Comparison of ENCODE assay signal across 25 cellular contexts in genomic region chr5:76672242-76672641, GRCh38. TPM values are rescaled to one million over a fixed set of nuclear protein-coding genes. Genes with fewer than 3 reads are reported as not detected.
"Had no signal": no experiment of that assay in that cellular context is flagged by ENCODE, and none has a peak within 500 bp of the region (broad histone marks: within the 10 kb centered on the region; RNA-seq: fewer than 3 reads in every experiment).

No MANE protein-coding gene starts in this region.

- H3K4me2 ChIP-seq: hepatocyte had no signal

- H3K9me3 ChIP-seq: colonic mucosa, esophagus muscularis mucosa, gastroesophageal sphincter, heart left ventricle, left lung, lower lobe of right lung, mucosa of descending colon had no signal

- H3K79me2 ChIP-seq: hepatocyte had no signal

- H3K4me3 ChIP-seq: colonic mucosa, esophagus muscularis mucosa, gastroesophageal sphincter, heart left ventricle, hepatocyte, left lung, lower lobe of right lung, mucosa of descending colon had no signal

- H3K4me1 ChIP-seq: colonic mucosa, esophagus muscularis mucosa, gastroesophageal sphincter, left lung, lower lobe of right lung had no signal

- H3K4me3 Mint-ChIP-seq: dendritic cell treated with granulocyte-macrophage colony-stimulating factor and Interleukin-4, amounts not matched to agents 40 ng/mL and 50 ng/mL, for 4 days; effector memory CD8-positive, alpha-beta T cell; endodermal cell; mesothelial cell of epicardium; naive B cell had no signal

- H3K27me3 ChIP-seq: colonic mucosa, esophagus muscularis mucosa, foreskin keratinocyte, gastroesophageal sphincter, heart left ventricle, hepatocyte, left lung had no signal

- FAIRE-seq: endometrium, endothelial cell of umbilical vein, frontal cortex, islet of Langerhans, keratinocyte had no signal

- H3K9me3 Mint-ChIP-seq: dendritic cell treated with granulocyte-macrophage colony-stimulating factor and Interleukin-4, amounts not matched to agents 40 ng/mL and 50 ng/mL, for 4 days; effector memory CD8-positive, alpha-beta T cell; endodermal cell; mesothelial cell of epicardium; naive B cell had no signal

- H3K4me1 Mint-ChIP-seq: naive B cell had no signal

- H3K36me3 ChIP-seq: colonic mucosa, esophagus muscularis mucosa had no signal

- ATAC-seq: effector memory CD8-positive, alpha-beta T cell; foreskin keratinocyte; gastroesophageal sphincter; heart left ventricle; left cardiac atrium; left lung; left ventricle myocardium superior; lower lobe of right lung; mucosa of descending colon had no signal

- H3K27ac ChIP-seq: colonic mucosa, esophagus muscularis mucosa, foreskin keratinocyte, gastroesophageal sphincter, heart left ventricle, hepatocyte, lower lobe of right lung had no signal

- H3K27ac Mint-ChIP-seq: dendritic cell treated with granulocyte-macrophage colony-stimulating factor and Interleukin-4, amounts not matched to agents 40 ng/mL and 50 ng/mL, for 4 days; endodermal cell; mesothelial cell of epicardium; naive B cell had no signal

- DNase-seq: colonic mucosa; cortex of kidney; effector CD8-positive, alpha-beta T cell; effector memory CD8-positive, alpha-beta T cell; endodermal cell; foreskin keratinocyte; heart left ventricle; left cardiac atrium; left lung; left ventricle myocardium superior; lower lobe of right lung; mesenchymal stem cell; mucosa of descending colon; naive B cell had no signal

- H2AFZ ChIP-seq: hepatocyte had no signal

- H3K27me3 Mint-ChIP-seq: dendritic cell treated with granulocyte-macrophage colony-stimulating factor and Interleukin-4, amounts not matched to agents 40 ng/mL and 50 ng/mL, for 4 days; effector memory CD8-positive, alpha-beta T cell; naive B cell had no signal

RNA-seq across cellular contexts. Expression of gene F2RL2, which starts 49.0 kb away (rescaled TPM):
- total RNA-seq: lower lobe of right lung, lung microvascular endothelial cell had no signal
